1 cellular context compared by ENCODE assay signal in the genomic region with DNA sequence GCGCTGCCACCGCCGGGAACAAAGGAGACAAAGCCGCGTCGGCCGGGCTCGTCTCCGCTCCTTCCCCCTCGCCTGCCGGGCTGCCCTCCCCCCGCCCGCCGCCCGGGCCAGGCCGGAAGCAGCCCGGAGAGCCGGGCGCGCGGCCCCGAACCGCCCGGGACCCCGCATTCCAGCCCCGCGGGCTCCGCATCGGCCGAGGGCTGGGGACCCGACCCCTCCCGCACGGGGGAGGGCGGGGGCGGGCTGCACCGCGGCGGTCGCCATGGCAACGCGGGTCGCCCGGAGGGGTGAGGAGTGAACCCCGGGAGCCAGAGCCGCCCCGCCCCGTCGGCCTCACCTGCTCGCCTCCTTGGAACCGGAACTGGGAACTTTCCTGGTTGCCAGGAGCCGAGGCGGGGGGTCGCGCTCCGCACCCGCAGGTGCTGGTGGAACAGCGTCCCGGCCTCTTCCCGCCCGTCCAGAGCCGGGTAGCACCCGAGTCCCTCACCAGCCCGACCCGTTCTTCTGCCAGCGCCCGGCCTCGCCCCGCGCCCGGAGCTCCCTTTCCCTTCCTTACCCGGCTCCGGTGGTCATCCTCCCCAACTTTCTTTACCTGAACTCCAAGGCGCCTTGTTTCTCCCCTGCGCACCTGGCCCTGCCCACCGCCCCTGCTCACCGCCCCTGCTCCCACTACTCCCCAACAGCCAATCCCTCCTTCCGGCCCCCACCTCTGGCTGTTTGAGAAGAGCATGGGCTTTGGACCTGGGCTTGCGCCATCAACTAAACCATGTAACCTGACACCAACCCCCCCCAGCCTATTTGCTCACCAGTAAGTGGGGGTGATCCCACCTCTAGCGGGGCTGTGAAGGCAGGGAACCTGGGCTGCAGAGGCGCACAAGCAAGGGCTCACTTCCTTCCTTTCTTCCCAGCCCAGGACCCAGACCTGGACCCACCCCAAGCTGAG.
TF ChIP-seq lines count a peak whose summit lies in the region.

A gene with protein sequence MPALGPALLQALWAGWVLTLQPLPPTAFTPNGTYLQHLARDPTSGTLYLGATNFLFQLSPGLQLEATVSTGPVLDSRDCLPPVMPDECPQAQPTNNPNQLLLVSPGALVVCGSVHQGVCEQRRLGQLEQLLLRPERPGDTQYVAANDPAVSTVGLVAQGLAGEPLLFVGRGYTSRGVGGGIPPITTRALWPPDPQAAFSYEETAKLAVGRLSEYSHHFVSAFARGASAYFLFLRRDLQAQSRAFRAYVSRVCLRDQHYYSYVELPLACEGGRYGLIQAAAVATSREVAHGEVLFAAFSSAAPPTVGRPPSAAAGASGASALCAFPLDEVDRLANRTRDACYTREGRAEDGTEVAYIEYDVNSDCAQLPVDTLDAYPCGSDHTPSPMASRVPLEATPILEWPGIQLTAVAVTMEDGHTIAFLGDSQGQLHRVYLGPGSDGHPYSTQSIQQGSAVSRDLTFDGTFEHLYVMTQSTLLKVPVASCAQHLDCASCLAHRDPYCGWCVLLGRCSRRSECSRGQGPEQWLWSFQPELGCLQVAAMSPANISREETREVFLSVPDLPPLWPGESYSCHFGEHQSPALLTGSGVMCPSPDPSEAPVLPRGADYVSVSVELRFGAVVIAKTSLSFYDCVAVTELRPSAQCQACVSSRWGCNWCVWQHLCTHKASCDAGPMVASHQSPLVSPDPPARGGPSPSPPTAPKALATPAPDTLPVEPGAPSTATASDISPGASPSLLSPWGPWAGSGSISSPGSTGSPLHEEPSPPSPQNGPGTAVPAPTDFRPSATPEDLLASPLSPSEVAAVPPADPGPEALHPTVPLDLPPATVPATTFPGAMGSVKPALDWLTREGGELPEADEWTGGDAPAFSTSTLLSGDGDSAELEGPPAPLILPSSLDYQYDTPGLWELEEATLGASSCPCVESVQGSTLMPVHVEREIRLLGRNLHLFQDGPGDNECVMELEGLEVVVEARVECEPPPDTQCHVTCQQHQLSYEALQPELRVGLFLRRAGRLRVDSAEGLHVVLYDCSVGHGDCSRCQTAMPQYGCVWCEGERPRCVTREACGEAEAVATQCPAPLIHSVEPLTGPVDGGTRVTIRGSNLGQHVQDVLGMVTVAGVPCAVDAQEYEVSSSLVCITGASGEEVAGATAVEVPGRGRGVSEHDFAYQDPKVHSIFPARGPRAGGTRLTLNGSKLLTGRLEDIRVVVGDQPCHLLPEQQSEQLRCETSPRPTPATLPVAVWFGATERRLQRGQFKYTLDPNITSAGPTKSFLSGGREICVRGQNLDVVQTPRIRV (N-terminal part only) (minus strand): TSS at position 671 of the 943 bp plus-strand sequence. CDS start 5,475 bp downstream, outside the sequence.

TF ChIP-seq in HepG2, 621 proteins besides CTCF, POLR2A, EP300 and RAD21 (continued from another document and continues in another):
- TF ChIP-seq, protein P1, sequence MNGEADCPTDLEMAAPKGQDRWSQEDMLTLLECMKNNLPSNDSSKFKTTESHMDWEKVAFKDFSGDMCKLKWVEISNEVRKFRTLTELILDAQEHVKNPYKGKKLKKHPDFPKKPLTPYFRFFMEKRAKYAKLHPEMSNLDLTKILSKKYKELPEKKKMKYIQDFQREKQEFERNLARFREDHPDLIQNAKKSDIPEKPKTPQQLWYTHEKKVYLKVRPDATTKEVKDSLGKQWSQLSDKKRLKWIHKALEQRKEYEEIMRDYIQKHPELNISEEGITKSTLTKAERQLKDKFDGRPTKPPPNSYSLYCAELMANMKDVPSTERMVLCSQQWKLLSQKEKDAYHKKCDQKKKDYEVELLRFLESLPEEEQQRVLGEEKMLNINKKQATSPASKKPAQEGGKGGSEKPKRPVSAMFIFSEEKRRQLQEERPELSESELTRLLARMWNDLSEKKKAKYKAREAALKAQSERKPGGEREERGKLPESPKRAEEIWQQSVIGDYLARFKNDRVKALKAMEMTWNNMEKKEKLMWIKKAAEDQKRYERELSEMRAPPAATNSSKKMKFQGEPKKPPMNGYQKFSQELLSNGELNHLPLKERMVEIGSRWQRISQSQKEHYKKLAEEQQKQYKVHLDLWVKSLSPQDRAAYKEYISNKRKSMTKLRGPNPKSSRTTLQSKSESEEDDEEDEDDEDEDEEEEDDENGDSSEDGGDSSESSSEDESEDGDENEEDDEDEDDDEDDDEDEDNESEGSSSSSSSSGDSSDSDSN (CRISPR knock-in tag; IDR thresholded peaks at IDR 0.05), result peak; percentile 83
- TF ChIP-seq, protein P2, sequence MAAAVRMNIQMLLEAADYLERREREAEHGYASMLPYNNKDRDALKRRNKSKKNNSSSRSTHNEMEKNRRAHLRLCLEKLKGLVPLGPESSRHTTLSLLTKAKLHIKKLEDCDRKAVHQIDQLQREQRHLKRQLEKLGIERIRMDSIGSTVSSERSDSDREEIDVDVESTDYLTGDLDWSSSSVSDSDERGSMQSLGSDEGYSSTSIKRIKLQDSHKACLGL (CRISPR knock-in tag; IDR thresholded peaks at IDR 0.05), result no peak
- TF ChIP-seq, protein P3, sequence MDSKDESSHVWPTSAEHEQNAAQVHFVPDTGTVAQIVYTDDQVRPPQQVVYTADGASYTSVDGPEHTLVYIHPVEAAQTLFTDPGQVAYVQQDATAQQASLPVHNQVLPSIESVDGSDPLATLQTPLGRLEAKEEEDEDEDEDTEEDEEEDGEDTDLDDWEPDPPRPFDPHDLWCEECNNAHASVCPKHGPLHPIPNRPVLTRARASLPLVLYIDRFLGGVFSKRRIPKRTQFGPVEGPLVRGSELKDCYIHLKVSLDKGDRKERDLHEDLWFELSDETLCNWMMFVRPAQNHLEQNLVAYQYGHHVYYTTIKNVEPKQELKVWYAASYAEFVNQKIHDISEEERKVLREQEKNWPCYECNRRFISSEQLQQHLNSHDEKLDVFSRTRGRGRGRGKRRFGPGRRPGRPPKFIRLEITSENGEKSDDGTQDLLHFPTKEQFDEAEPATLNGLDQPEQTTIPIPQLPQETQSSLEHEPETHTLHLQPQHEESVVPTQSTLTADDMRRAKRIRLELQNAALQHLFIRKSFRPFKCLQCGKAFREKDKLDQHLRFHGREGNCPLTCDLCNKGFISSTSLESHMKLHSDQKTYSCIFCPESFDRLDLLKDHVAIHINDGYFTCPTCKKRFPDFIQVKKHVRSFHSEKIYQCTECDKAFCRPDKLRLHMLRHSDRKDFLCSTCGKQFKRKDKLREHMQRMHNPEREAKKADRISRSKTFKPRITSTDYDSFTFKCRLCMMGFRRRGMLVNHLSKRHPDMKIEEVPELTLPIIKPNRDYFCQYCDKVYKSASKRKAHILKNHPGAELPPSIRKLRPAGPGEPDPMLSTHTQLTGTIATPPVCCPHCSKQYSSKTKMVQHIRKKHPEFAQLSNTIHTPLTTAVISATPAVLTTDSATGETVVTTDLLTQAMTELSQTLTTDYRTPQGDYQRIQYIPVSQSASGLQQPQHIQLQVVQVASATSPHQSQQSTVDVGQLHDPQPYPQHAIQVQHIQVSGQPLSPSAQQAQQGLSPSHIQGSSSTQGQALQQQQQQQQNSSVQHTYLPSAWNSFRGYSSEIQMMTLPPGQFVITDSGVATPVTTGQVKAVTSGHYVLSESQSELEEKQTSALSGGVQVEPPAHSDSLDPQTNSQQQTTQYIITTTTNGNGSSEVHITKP (CRISPR knock-in tag; IDR thresholded peaks at IDR 0.05; ENCODE audit: low read depth), result peak; percentile 85; the same call in 1 of the 2 replicates
- TF ChIP-seq HOXD1 (CRISPR knock-in tag; IDR thresholded peaks at IDR 0.05), result peak; percentile 76; the same call in 1 of the 2 replicates
- TF ChIP-seq ZNF569 (CRISPR knock-in tag; IDR thresholded peaks at IDR 0.05; ENCODE audit: borderline replicate concordance), result peak; percentile 60; the same call in 1 of the 2 replicates
- TF ChIP-seq MAFK (conservative IDR thresholded peaks at IDR 0.05 in 1 of 2, IDR thresholded peaks at IDR 0.05 in 1 of 2; ENCODE audit: low read length in 2 of 2), result no peak
- peak; percentile 99 for TF ChIP-seq ZBTB7B (CRISPR knock-in tag; IDR thresholded peaks at IDR 0.05)
- TF ChIP-seq, protein P4, sequence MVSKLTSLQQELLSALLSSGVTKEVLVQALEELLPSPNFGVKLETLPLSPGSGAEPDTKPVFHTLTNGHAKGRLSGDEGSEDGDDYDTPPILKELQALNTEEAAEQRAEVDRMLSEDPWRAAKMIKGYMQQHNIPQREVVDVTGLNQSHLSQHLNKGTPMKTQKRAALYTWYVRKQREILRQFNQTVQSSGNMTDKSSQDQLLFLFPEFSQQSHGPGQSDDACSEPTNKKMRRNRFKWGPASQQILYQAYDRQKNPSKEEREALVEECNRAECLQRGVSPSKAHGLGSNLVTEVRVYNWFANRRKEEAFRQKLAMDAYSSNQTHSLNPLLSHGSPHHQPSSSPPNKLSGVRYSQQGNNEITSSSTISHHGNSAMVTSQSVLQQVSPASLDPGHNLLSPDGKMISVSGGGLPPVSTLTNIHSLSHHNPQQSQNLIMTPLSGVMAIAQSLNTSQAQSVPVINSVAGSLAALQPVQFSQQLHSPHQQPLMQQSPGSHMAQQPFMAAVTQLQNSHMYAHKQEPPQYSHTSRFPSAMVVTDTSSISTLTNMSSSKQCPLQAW (CRISPR knock-in tag; IDR thresholded peaks at IDR 0.05), result peak; percentile 99
- TF ChIP-seq FOSL2 (CRISPR knock-in tag; IDR thresholded peaks at IDR 0.05), result peak; percentile 78
- TF ChIP-seq, protein P5, sequence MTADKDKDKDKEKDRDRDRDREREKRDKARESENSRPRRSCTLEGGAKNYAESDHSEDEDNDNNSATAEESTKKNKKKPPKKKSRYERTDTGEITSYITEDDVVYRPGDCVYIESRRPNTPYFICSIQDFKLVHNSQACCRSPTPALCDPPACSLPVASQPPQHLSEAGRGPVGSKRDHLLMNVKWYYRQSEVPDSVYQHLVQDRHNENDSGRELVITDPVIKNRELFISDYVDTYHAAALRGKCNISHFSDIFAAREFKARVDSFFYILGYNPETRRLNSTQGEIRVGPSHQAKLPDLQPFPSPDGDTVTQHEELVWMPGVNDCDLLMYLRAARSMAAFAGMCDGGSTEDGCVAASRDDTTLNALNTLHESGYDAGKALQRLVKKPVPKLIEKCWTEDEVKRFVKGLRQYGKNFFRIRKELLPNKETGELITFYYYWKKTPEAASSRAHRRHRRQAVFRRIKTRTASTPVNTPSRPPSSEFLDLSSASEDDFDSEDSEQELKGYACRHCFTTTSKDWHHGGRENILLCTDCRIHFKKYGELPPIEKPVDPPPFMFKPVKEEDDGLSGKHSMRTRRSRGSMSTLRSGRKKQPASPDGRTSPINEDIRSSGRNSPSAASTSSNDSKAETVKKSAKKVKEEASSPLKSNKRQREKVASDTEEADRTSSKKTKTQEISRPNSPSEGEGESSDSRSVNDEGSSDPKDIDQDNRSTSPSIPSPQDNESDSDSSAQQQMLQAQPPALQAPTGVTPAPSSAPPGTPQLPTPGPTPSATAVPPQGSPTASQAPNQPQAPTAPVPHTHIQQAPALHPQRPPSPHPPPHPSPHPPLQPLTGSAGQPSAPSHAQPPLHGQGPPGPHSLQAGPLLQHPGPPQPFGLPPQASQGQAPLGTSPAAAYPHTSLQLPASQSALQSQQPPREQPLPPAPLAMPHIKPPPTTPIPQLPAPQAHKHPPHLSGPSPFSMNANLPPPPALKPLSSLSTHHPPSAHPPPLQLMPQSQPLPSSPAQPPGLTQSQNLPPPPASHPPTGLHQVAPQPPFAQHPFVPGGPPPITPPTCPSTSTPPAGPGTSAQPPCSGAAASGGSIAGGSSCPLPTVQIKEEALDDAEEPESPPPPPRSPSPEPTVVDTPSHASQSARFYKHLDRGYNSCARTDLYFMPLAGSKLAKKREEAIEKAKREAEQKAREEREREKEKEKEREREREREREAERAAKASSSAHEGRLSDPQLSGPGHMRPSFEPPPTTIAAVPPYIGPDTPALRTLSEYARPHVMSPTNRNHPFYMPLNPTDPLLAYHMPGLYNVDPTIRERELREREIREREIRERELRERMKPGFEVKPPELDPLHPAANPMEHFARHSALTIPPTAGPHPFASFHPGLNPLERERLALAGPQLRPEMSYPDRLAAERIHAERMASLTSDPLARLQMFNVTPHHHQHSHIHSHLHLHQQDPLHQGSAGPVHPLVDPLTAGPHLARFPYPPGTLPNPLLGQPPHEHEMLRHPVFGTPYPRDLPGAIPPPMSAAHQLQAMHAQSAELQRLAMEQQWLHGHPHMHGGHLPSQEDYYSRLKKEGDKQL (CRISPR knock-in tag; IDR thresholded peaks at IDR 0.05; ENCODE audit: low read depth), result peak; percentile 84
- peak; percentile 90 for TF ChIP-seq SRSF1 (optimal IDR thresholded peaks at IDR 0.05; ENCODE audit: low read depth, low read length)
- TF ChIP-seq, protein P6, sequence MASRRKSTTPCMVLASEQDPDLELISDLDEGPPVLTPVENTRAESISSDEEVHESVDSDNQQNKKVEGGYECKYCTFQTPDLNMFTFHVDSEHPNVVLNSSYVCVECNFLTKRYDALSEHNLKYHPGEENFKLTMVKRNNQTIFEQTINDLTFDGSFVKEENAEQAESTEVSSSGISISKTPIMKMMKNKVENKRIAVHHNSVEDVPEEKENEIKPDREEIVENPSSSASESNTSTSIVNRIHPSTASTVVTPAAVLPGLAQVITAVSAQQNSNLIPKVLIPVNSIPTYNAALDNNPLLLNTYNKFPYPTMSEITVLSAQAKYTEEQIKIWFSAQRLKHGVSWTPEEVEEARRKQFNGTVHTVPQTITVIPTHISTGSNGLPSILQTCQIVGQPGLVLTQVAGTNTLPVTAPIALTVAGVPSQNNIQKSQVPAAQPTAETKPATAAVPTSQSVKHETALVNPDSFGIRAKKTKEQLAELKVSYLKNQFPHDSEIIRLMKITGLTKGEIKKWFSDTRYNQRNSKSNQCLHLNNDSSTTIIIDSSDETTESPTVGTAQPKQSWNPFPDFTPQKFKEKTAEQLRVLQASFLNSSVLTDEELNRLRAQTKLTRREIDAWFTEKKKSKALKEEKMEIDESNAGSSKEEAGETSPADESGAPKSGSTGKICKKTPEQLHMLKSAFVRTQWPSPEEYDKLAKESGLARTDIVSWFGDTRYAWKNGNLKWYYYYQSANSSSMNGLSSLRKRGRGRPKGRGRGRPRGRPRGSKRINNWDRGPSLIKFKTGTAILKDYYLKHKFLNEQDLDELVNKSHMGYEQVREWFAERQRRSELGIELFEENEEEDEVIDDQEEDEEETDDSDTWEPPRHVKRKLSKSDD (CRISPR knock-in tag; IDR thresholded peaks at IDR 0.05; ENCODE audit: low read depth), result no peak
- peak; percentile 84; the same call in 1 of the 2 replicates for TF ChIP-seq ZIK1 (CRISPR knock-in tag; IDR thresholded peaks at IDR 0.05; ENCODE audit: borderline replicate concordance, low read depth)
- TF ChIP-seq ZSCAN25 (CRISPR knock-in tag; IDR thresholded peaks at IDR 0.05), result peak; percentile 98
- TF ChIP-seq, protein P7, sequence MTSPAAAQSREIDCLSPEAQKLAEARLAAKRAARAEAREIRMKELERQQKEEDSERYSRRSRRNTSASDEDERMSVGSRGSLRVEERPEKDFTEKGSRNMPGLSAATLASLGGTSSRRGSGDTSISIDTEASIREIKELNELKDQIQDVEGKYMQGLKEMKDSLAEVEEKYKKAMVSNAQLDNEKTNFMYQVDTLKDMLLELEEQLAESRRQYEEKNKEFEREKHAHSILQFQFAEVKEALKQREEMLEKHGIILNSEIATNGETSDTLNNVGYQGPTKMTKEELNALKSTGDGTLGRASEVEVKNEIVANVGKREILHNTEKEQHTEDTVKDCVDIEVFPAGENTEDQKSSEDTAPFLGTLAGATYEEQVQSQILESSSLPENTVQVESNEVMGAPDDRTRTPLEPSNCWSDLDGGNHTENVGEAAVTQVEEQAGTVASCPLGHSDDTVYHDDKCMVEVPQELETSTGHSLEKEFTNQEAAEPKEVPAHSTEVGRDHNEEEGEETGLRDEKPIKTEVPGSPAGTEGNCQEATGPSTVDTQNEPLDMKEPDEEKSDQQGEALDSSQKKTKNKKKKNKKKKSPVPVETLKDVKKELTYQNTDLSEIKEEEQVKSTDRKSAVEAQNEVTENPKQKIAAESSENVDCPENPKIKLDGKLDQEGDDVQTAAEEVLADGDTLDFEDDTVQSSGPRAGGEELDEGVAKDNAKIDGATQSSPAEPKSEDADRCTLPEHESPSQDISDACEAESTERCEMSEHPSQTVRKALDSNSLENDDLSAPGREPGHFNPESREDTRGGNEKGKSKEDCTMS (CRISPR knock-in tag; conservative IDR thresholded peaks at IDR 0.05), result no peak
- TF ChIP-seq RARG (CRISPR knock-in tag; IDR thresholded peaks at IDR 0.05; ENCODE audit: low read depth), result no peak
- TF ChIP-seq MTF2 (CRISPR knock-in tag; IDR thresholded peaks at IDR 0.05; ENCODE audit: borderline replicate concordance), result peak; percentile 51; the same call in 1 of the 2 replicates
- TF ChIP-seq NFE2L2 (IDR thresholded peaks at IDR 0.05; ENCODE audit: low read length), result no peak
- TF ChIP-seq HNF4G (IDR thresholded peaks at IDR 0.05; ENCODE audit: borderline replicate concordance, low read depth, low read length), result peak; percentile 94
- peak; percentile 86 for TF ChIP-seq HNF4G (CRISPR knock-in tag; IDR thresholded peaks at IDR 0.05; ENCODE audit: borderline replicate concordance, low read depth)
